Comparison of ENCODE assay signal across 17 cellular contexts in genomic region chr12:78192979-78193378, GRCh38.
DNase-seq lines count a peak whose midpoint lies in the region; ATAC-seq and TF ChIP-seq lines count a peak whose summit lies in the region.
"Had no signal": no experiment of that assay in that cellular context is flagged by ENCODE, and none has a peak within 500 bp of the region (broad histone marks: within the 10 kb centered on the region; RNA-seq: fewer than 3 reads in every experiment).

No MANE protein-coding gene starts in this region.

- H3K79me2 ChIP-seq in osteoblast (ENCODE audit: insufficient read depth, low read length): no peaks in the 10 kb centered on the region

- no peak overlapping the region for H3K4me2 ChIP-seq in osteoblast (ENCODE audit: insufficient read depth, low read length)

- no peaks in the 10 kb centered on the region for H3K9me3 ChIP-seq in osteoblast (ENCODE audit: low read depth, low read length)
- H3K9me3 ChIP-seq: heart right ventricle, Peyer's patch had no signal

- peaks cover 18% of the 10 kb centered on the region for H3K36me3 ChIP-seq in osteoblast (ENCODE audit: insufficient read depth, low read length)
- H3K36me3 ChIP-seq: Peyer's patch had no signal

- no peak for ATAC-seq in HG02973 (IDR thresholded peaks at IDR 0.05; ENCODE audit: unreplicated experiment)
- ATAC-seq: heart right ventricle, right cardiac atrium had no signal

- H3K27ac ChIP-seq in osteoblast (ENCODE audit: low read depth, low read length): peak overlapping the region; percentile 66
- H3K27ac ChIP-seq: 22Rv1, C4-2B, heart right ventricle, Peyer's patch had no signal

- DNase-seq in DMS79 treated with DMSO at 0.1 percent for 48 hours (lab: John Stamatoyannopoulos, UW): peak; percentile 14
- no peak for DNase-seq in DMS79 (lab: John Stamatoyannopoulos, UW)
- peak; percentile 62 for DNase-seq in NCI-H2171 (lab: John Stamatoyannopoulos, UW)
- peak; percentile 44 to 65 for DNase-seq in cardiac fibroblast (ENCODE audit: low read depth in 2 of 2)
- no peak for DNase-seq in osteoblast (ENCODE audit: insufficient read length, low spot score, missing footprints)
- no peak for DNase-seq in DMS114 treated with DMSO at 0.1 percent for 48 hours (lab: John Stamatoyannopoulos, UW; ENCODE audit: unreplicated experiment)
- DNase-seq in activated CD4-positive, CD25-positive, alpha-beta regulatory T cell treated with anti-CD3 and anti-CD28 coated beads, Interleukin-2, amount 50 U/mL, for 72 hours: no peak
- DNase-seq: activated CD4-positive, alpha-beta memory T cell treated with anti-CD3 and anti-CD28 coated beads for 36 hours; DND-41; heart right ventricle; NCI-H446; Peyer's patch; right cardiac atrium; stimulated activated CD4-positive, alpha-beta T cell treated with anti-CD3 and anti-CD28 coated beads, Interleukin-2, amount 100 ng/mL, for 48 hours had no signal

- H4K20me1 ChIP-seq in osteoblast (ENCODE audit: insufficient read depth, low read length): no peaks in the 10 kb centered on the region

- peaks cover 51% of the 10 kb centered on the region for H3K4me1 ChIP-seq in osteoblast (ENCODE audit: insufficient read depth, low read length)
- H3K4me1 ChIP-seq: heart right ventricle, Peyer's patch had no signal

- no peak overlapping the region for H2AFZ ChIP-seq in osteoblast (ENCODE audit: low read length)

- no peaks in the 10 kb centered on the region for H3K27me3 ChIP-seq in osteoblast (ENCODE audit: insufficient read depth, low read length)
- H3K27me3 ChIP-seq: heart right ventricle, Peyer's patch had no signal

- H3K4me3 ChIP-seq in cardiac fibroblast (replicated peaks in 1 of 2; ENCODE audit: low read depth in 2 of 2, low read length in 2 of 2) (no peak overlapping the region), osteoblast (ENCODE audit: insufficient read depth, low read length) (no peak overlapping the region)
- H3K4me3 ChIP-seq: heart right ventricle, Peyer's patch had no signal

- no peak for TF ChIP-seq CTCF in cardiac fibroblast (IDR thresholded peaks at IDR 0.05; ENCODE audit: low read depth, low read length)
- TF ChIP-seq CTCF in osteoblast (IDR thresholded peaks at IDR 0.05; ENCODE audit: extremely low read depth, low read depth, low read length): no peak

Comparison
In these comparisons a context has a peak if more than half of its experiments do, and no peak if none do; other contexts are left out.
1. DNase-seq: peak in DMS79 treated with DMSO at 0.1 percent for 48 hours (single experiment), NCI-H2171 (single experiment) and cardiac fibroblast (2 of 2); none in DMS79 (single experiment), osteoblast (single experiment), DMS114 treated with DMSO at 0.1 percent for 48 hours (single experiment) and activated CD4-positive, CD25-positive, alpha-beta regulatory T cell treated with anti-CD3 and anti-CD28 coated beads, Interleukin-2, amount 50 U/mL, for 72 hours (single experiment).